Comparison of ENCODE assay signal across 10 cellular contexts in the genomic region with DNA sequence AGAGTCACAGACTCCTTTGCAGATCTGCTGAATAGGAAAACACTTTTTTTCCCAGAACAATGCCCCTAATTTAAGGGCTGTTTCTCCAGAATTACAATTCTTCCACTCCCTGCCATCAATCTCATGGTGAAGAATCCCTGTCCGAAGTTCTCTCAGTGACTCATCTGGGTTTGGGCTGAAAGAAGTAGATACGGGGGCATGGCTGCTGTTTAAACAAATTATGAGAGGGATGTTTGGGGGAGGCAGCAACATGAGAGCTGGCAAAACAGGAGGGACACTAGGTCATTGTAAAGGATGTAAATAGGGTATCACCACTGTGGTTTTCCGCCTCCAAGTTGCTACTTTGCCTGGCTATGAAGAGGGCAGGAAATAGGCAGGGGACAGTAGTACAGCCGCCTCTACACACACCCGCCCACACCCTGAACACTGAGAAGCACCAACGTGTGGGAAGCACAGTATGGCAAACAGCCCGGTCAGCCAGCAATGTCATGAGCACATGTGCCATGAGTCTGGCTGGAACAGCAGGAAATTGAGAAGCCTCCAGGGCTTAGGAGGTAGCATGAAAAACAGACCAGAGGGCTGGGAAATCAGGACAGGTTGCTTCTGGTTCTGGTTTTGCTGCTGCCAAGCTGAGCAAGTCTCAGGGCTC. TPM values are rescaled to one million over a fixed set of nuclear protein-coding genes. Genes with fewer than 3 reads are reported as not detected.
DNase-seq lines count a peak whose midpoint lies in the region; ATAC-seq and TF ChIP-seq lines count a peak whose summit lies in the region.
"Had no signal": no experiment of that assay in that cellular context is flagged by ENCODE, and none has a peak within 500 bp of the region (broad histone marks: within the 10 kb centered on the region; RNA-seq: fewer than 3 reads in every experiment).

No MANE protein-coding gene starts in this region.

- POLR2A ChIA-PET in activated CD4-positive, alpha-beta T cell treated with anti-CD3 and anti-CD28 coated beads for 36 hours (lab: Charles Lee) = no interaction called here
- POLR2A ChIA-PET in activated CD4-positive, alpha-beta memory T cell treated with anti-CD3 and anti-CD28 coated beads, Interleukin-2, amount 10 ng/mL, durations not matched to agents 7 days and 5 days (lab: Charles Lee) = interaction anchor here (1.9 kb wide), 1 partner anchor 17 kb away, joined by 8 read pairs; a partner anchor contains a TSS

- H3K27ac Mint-ChIP-seq in activated CD4-positive, alpha-beta T cell treated with anti-CD3 and anti-CD28 coated beads for 36 hours = no peak overlapping the region
- no peak overlapping the region for H3K27ac Mint-ChIP-seq in activated CD4-positive, alpha-beta T cell treated with anti-CD3 and anti-CD28 coated beads, Interleukin-2, amount 10 ng/mL, durations not matched to agents 24 days and 14 days
- peak overlapping the region; percentile 2 for H3K27ac Mint-ChIP-seq in activated CD4-positive, alpha-beta memory T cell treated with anti-CD3 and anti-CD28 coated beads, Interleukin-2, amount 10 ng/mL, durations not matched to agents 7 days and 5 days
- H3K27ac Mint-ChIP-seq in immature natural killer cell = peak overlapping the region in 5 of 6 donors; percentile 81 to 90 (median 83)

- no peak for TF ChIP-seq POLR2A in suprapubic skin (IDR thresholded peaks at IDR 0.05)

- peaks cover 8% of the 10 kb centered on the region for H3K36me3 Mint-ChIP-seq in activated CD4-positive, alpha-beta T cell treated with anti-CD3 and anti-CD28 coated beads for 36 hours (ENCODE audit: low read depth)
- H3K36me3 Mint-ChIP-seq in activated CD4-positive, alpha-beta T cell treated with anti-CD3 and anti-CD28 coated beads, Interleukin-2, amount 10 ng/mL, durations not matched to agents 24 days and 14 days (ENCODE audit: low read depth) = peaks cover 6% of the 10 kb centered on the region
- H3K36me3 Mint-ChIP-seq in activated CD4-positive, alpha-beta memory T cell treated with anti-CD3 and anti-CD28 coated beads, Interleukin-2, amount 10 ng/mL, durations not matched to agents 7 days and 5 days (ENCODE audit: low read depth) = peaks cover 18% of the 10 kb centered on the region
- H3K36me3 Mint-ChIP-seq in immature natural killer cell = peaks cover 0 to 6% (median 2%) of the 10 kb centered on the region in 3 donors

- no peak for TF ChIP-seq EP300 in suprapubic skin (IDR thresholded peaks at IDR 0.05)

- 14% methylated on average over 7 of the region's 7 CpGs for WGBS in suprapubic skin

- no peaks in the 10 kb centered on the region for H3K9me3 Mint-ChIP-seq in activated CD4-positive, alpha-beta T cell treated with anti-CD3 and anti-CD28 coated beads for 36 hours (ENCODE audit: low read depth)
- no peaks in the 10 kb centered on the region for H3K9me3 Mint-ChIP-seq in activated CD4-positive, alpha-beta T cell treated with anti-CD3 and anti-CD28 coated beads, Interleukin-2, amount 10 ng/mL, durations not matched to agents 24 days and 14 days
- H3K9me3 Mint-ChIP-seq in activated CD4-positive, alpha-beta memory T cell treated with anti-CD3 and anti-CD28 coated beads, Interleukin-2, amount 10 ng/mL, durations not matched to agents 7 days and 5 days = no peaks in the 10 kb centered on the region
- H3K9me3 Mint-ChIP-seq in immature natural killer cell = no peaks in the 10 kb centered on the region

- DNase-seq in activated CD4-positive, alpha-beta T cell treated with anti-CD3 and anti-CD28 coated beads for 36 hours = peak; percentile 7
- DNase-seq in activated CD4-positive, alpha-beta T cell treated with anti-CD3 and anti-CD28 coated beads, Interleukin-2, amount 10 ng/mL, durations not matched to agents 24 days and 14 days = no peak
- DNase-seq in activated CD4-positive, alpha-beta memory T cell treated with anti-CD3 and anti-CD28 coated beads, Interleukin-2, amount 10 ng/mL, durations not matched to agents 7 days and 5 days = peak; percentile 26
- DNase-seq in immature natural killer cell = peak; percentile 42 to 52 (median 51)
- DNase-seq in suprapubic skin (ENCODE audit: low spot score in 2 of 2) = peak; percentile 84 to 88
- DNase-seq in effector memory CD4-positive, alpha-beta T cell = no peak
- DNase-seq: cortex of kidney had no signal

- no peaks in the 10 kb centered on the region for H3K9me3 ChIP-seq in suprapubic skin
- H3K9me3 ChIP-seq in effector memory CD4-positive, alpha-beta T cell (ENCODE audit: control insufficient read depth, low read length) = no peaks in the 10 kb centered on the region
- H3K9me3 ChIP-seq: BLaER1 had no signal

- H3K27me3 Mint-ChIP-seq in activated CD4-positive, alpha-beta T cell treated with anti-CD3 and anti-CD28 coated beads for 36 hours = no peaks in the 10 kb centered on the region
- H3K27me3 Mint-ChIP-seq in activated CD4-positive, alpha-beta T cell treated with anti-CD3 and anti-CD28 coated beads, Interleukin-2, amount 10 ng/mL, durations not matched to agents 24 days and 14 days = no peaks in the 10 kb centered on the region
- H3K27me3 Mint-ChIP-seq in activated CD4-positive, alpha-beta memory T cell treated with anti-CD3 and anti-CD28 coated beads, Interleukin-2, amount 10 ng/mL, durations not matched to agents 7 days and 5 days = no peaks in the 10 kb centered on the region
- no peaks in the 10 kb centered on the region for H3K27me3 Mint-ChIP-seq in immature natural killer cell (ENCODE audit: low read depth in 3 of 3)

- ATAC-seq in activated CD4-positive, alpha-beta T cell treated with anti-CD3 and anti-CD28 coated beads for 36 hours = no peak
- no peak for ATAC-seq in HG02870 (IDR thresholded peaks at IDR 0.05; ENCODE audit: unreplicated experiment)
- no peak for ATAC-seq in HG03280 (IDR thresholded peaks at IDR 0.05; ENCODE audit: unreplicated experiment)

- CTCF ChIA-PET in activated CD4-positive, alpha-beta T cell treated with anti-CD3 and anti-CD28 coated beads for 36 hours (lab: Charles Lee) = interaction anchor here (0.6 to 1.2 kb wide), 4 partner anchors 46 to 499 kb away, joined by 3 to 4 read pairs (median 4); no protein-coding TSS in a partner anchor
- CTCF ChIA-PET in activated CD4-positive, alpha-beta memory T cell treated with anti-CD3 and anti-CD28 coated beads, Interleukin-2, amount 10 ng/mL, durations not matched to agents 7 days and 5 days (lab: Charles Lee) = no interaction called here

- no peak for TF ChIP-seq CTCF in suprapubic skin (IDR thresholded peaks at IDR 0.05)

- peaks cover 33% of the 10 kb centered on the region for H3K4me1 ChIP-seq in suprapubic skin
- peaks cover 5% of the 10 kb centered on the region for H3K4me1 ChIP-seq in effector memory CD4-positive, alpha-beta T cell (ENCODE audit: control insufficient read depth, insufficient read depth, low read length, poor library complexity, severe bottlenecking)
- H3K4me1 ChIP-seq: BLaER1 had no signal

- no peak overlapping the region for H3K4me3 Mint-ChIP-seq in activated CD4-positive, alpha-beta T cell treated with anti-CD3 and anti-CD28 coated beads for 36 hours
- no peak overlapping the region for H3K4me3 Mint-ChIP-seq in activated CD4-positive, alpha-beta T cell treated with anti-CD3 and anti-CD28 coated beads, Interleukin-2, amount 10 ng/mL, durations not matched to agents 24 days and 14 days
- H3K4me3 Mint-ChIP-seq in activated CD4-positive, alpha-beta memory T cell treated with anti-CD3 and anti-CD28 coated beads, Interleukin-2, amount 10 ng/mL, durations not matched to agents 7 days and 5 days = no peak overlapping the region
- H3K4me3 Mint-ChIP-seq in immature natural killer cell = peak overlapping the region; percentile 47 to 84 (median 76)

- intact Hi-C loops in activated CD4-positive, alpha-beta T cell treated with anti-CD3 and anti-CD28 coated beads for 36 hours (cut with DNase I, micrococcal nuclease) = no loop called here
- intact Hi-C loops in activated CD4-positive, alpha-beta T cell treated with anti-CD3 and anti-CD28 coated beads, Interleukin-2, amount 10 ng/mL, durations not matched to agents 24 days and 14 days (cut with micrococcal nuclease) = no loop called here

- H3K4me3 ChIP-seq in suprapubic skin = no peak overlapping the region
- no peak overlapping the region for H3K4me3 ChIP-seq in effector memory CD4-positive, alpha-beta T cell (ENCODE audit: insufficient read depth, low read depth, low read length, poor library complexity, severe bottlenecking)
- H3K4me3 ChIP-seq: BLaER1 had no signal

- peaks cover 9% of the 10 kb centered on the region for H3K4me1 Mint-ChIP-seq in activated CD4-positive, alpha-beta T cell treated with anti-CD3 and anti-CD28 coated beads for 36 hours
- H3K4me1 Mint-ChIP-seq in activated CD4-positive, alpha-beta T cell treated with anti-CD3 and anti-CD28 coated beads, Interleukin-2, amount 10 ng/mL, durations not matched to agents 24 days and 14 days = peaks cover 13% of the 10 kb centered on the region
- H3K4me1 Mint-ChIP-seq in activated CD4-positive, alpha-beta memory T cell treated with anti-CD3 and anti-CD28 coated beads, Interleukin-2, amount 10 ng/mL, durations not matched to agents 7 days and 5 days = peaks cover 23% of the 10 kb centered on the region
- H3K4me1 Mint-ChIP-seq in immature natural killer cell = peaks cover 0 to 30% of the 10 kb centered on the region in 2 donors

- peak overlapping the region; percentile 77 for H3K27ac ChIP-seq in suprapubic skin
- no peak overlapping the region for H3K27ac ChIP-seq in effector memory CD4-positive, alpha-beta T cell (ENCODE audit: insufficient read depth, low read length, poor library complexity, severe bottlenecking)
- H3K27ac ChIP-seq: BLaER1 had no signal

- H3K27me3 ChIP-seq in suprapubic skin = no peaks in the 10 kb centered on the region
- no peaks in the 10 kb centered on the region for H3K27me3 ChIP-seq in effector memory CD4-positive, alpha-beta T cell (replicated peaks; ENCODE audit: control insufficient read depth, insufficient read depth, low read length, poor library complexity, severe bottlenecking)
- H3K27me3 ChIP-seq: BLaER1 had no signal

- H3K36me3 ChIP-seq in suprapubic skin = peaks cover 27% of the 10 kb centered on the region
- H3K36me3 ChIP-seq in effector memory CD4-positive, alpha-beta T cell (ENCODE audit: control insufficient read depth, insufficient read depth, low read length) = peaks cover 34% of the 10 kb centered on the region

RNA-seq across cellular contexts. Expression of a gene that starts 17.2 kb away (rescaled TPM):
- total RNA-seq in activated CD4-positive, alpha-beta T cell treated with anti-CD3 and anti-CD28 coated beads for 36 hours = 10 to 100 TPM; 38.8 to 54.2 TPM
- total RNA-seq in activated CD4-positive, alpha-beta T cell treated with anti-CD3 and anti-CD28 coated beads, Interleukin-2, amount 10 ng/mL, durations not matched to agents 24 days and 14 days = 54.3 and 59.4 TPM in 2 replicates
- 100 to 1,000 TPM; 110 to 111 TPM for total RNA-seq in activated CD4-positive, alpha-beta memory T cell treated with anti-CD3 and anti-CD28 coated beads, Interleukin-2, amount 10 ng/mL, durations not matched to agents 7 days and 5 days
- 100 to 1,000 TPM; 172 to 251 (median 195) TPM for polyA plus RNA-seq in immature natural killer cell
- 10 to 100 TPM; 34.8 to 60.2 (median 45.8) TPM for total RNA-seq in suprapubic skin

RNA-seq across cellular contexts. Expression of a gene that starts 38.7 kb away (rescaled TPM):
- under 1 TPM; 0.37 to 0.40 TPM for total RNA-seq in activated CD4-positive, alpha-beta T cell treated with anti-CD3 and anti-CD28 coated beads for 36 hours
- 0.19 and 0.21 TPM in 2 replicates for total RNA-seq in activated CD4-positive, alpha-beta T cell treated with anti-CD3 and anti-CD28 coated beads, Interleukin-2, amount 10 ng/mL, durations not matched to agents 24 days and 14 days
- total RNA-seq in activated CD4-positive, alpha-beta memory T cell treated with anti-CD3 and anti-CD28 coated beads, Interleukin-2, amount 10 ng/mL, durations not matched to agents 7 days and 5 days = under 1 TPM; 0.18 to 0.58 TPM
- polyA plus RNA-seq in immature natural killer cell = under 1 TPM in 1 of 3 donors, not detected in 2; 0.13 TPM
- 1 to 10 TPM in 2 of 4 donors, under 1 TPM in 2; 0.70 to 1.5 (median 0.99) TPM for total RNA-seq in suprapubic skin

RNA-seq across cellular contexts. Expression of a gene that starts 39.4 kb away (rescaled TPM):
- total RNA-seq in activated CD4-positive, alpha-beta T cell treated with anti-CD3 and anti-CD28 coated beads for 36 hours = not detected
- not detected in 2 replicates for total RNA-seq in activated CD4-positive, alpha-beta T cell treated with anti-CD3 and anti-CD28 coated beads, Interleukin-2, amount 10 ng/mL, durations not matched to agents 24 days and 14 days
- not detected for total RNA-seq in activated CD4-positive, alpha-beta memory T cell treated with anti-CD3 and anti-CD28 coated beads, Interleukin-2, amount 10 ng/mL, durations not matched to agents 7 days and 5 days
- not detected for polyA plus RNA-seq in immature natural killer cell
- not detected for total RNA-seq in suprapubic skin

Comparison
In these comparisons a context has a peak if more than half of its experiments do, and no peak if none do; other contexts are left out.
1. DNase-seq: peak in activated CD4-positive, alpha-beta T cell treated with anti-CD3 and anti-CD28 coated beads for 36 hours (single experiment), activated CD4-positive, alpha-beta memory T cell treated with anti-CD3 and anti-CD28 coated beads, Interleukin-2, amount 10 ng/mL, durations not matched to agents 7 days and 5 days (single experiment), immature natural killer cell (3 of 3) and suprapubic skin (2 of 2); none in activated CD4-positive, alpha-beta T cell treated with anti-CD3 and anti-CD28 coated beads, Interleukin-2, amount 10 ng/mL, durations not matched to agents 24 days and 14 days (single experiment) and effector memory CD4-positive, alpha-beta T cell (0 of 3).
2. H3K27ac Mint-ChIP-seq: peak in activated CD4-positive, alpha-beta memory T cell treated with anti-CD3 and anti-CD28 coated beads, Interleukin-2, amount 10 ng/mL, durations not matched to agents 7 days and 5 days (single experiment) and immature natural killer cell (5 of 6); none in activated CD4-positive, alpha-beta T cell treated with anti-CD3 and anti-CD28 coated beads for 36 hours (single experiment) and activated CD4-positive, alpha-beta T cell treated with anti-CD3 and anti-CD28 coated beads, Interleukin-2, amount 10 ng/mL, durations not matched to agents 24 days and 14 days (single experiment).
3. H3K4me3 Mint-ChIP-seq: peak in immature natural killer cell (5 of 5); none in activated CD4-positive, alpha-beta T cell treated with anti-CD3 and anti-CD28 coated beads for 36 hours (single experiment), activated CD4-positive, alpha-beta T cell treated with anti-CD3 and anti-CD28 coated beads, Interleukin-2, amount 10 ng/mL, durations not matched to agents 24 days and 14 days (single experiment) and activated CD4-positive, alpha-beta memory T cell treated with anti-CD3 and anti-CD28 coated beads, Interleukin-2, amount 10 ng/mL, durations not matched to agents 7 days and 5 days (single experiment).